In genomic region chr12:76879710-76880025, GRCh38 we compare ENCODE assay signal across 1 cellular context.
TF ChIP-seq lines count a peak whose summit lies in the region.

No MANE protein-coding gene starts in this region.

TF ChIP-seq in WTC11, 78 proteins besides CTCF, POLR2A, EP300 and RAD21 (continued from another document):
- TF ChIP-seq ZNF532 (CRISPR knock-in tag; IDR thresholded peaks at IDR 0.05; ENCODE audit: borderline replicate concordance) = no peak
- no peak for TF ChIP-seq ZNF232 (CRISPR knock-in tag; IDR thresholded peaks at IDR 0.05)
- TF ChIP-seq, protein P1, sequence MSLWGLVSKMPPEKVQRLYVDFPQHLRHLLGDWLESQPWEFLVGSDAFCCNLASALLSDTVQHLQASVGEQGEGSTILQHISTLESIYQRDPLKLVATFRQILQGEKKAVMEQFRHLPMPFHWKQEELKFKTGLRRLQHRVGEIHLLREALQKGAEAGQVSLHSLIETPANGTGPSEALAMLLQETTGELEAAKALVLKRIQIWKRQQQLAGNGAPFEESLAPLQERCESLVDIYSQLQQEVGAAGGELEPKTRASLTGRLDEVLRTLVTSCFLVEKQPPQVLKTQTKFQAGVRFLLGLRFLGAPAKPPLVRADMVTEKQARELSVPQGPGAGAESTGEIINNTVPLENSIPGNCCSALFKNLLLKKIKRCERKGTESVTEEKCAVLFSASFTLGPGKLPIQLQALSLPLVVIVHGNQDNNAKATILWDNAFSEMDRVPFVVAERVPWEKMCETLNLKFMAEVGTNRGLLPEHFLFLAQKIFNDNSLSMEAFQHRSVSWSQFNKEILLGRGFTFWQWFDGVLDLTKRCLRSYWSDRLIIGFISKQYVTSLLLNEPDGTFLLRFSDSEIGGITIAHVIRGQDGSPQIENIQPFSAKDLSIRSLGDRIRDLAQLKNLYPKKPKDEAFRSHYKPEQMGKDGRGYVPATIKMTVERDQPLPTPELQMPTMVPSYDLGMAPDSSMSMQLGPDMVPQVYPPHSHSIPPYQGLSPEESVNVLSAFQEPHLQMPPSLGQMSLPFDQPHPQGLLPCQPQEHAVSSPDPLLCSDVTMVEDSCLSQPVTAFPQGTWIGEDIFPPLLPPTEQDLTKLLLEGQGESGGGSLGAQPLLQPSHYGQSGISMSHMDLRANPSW (CRISPR knock-in tag; conservative IDR thresholded peaks at IDR 0.05; ENCODE audit: low read depth) = no peak
- TF ChIP-seq RORB (CRISPR knock-in tag; IDR thresholded peaks at IDR 0.05) = no peak
- TF ChIP-seq JUN (CRISPR knock-in tag; IDR thresholded peaks at IDR 0.05) = no peak
- TF ChIP-seq FOXP1 (CRISPR knock-in tag; IDR thresholded peaks at IDR 0.05; ENCODE audit: borderline replicate concordance) = no peak
- no peak for TF ChIP-seq ZBTB21 (CRISPR knock-in tag; IDR thresholded peaks at IDR 0.05; ENCODE audit: borderline replicate concordance)
- TF ChIP-seq RELA (CRISPR knock-in tag; IDR thresholded peaks at IDR 0.05; ENCODE audit: borderline replicate concordance) = no peak
- no peak for TF ChIP-seq AFF4 (CRISPR knock-in tag; IDR thresholded peaks at IDR 0.05; ENCODE audit: borderline replicate concordance)
- TF ChIP-seq ZNF263 (CRISPR knock-in tag; IDR thresholded peaks at IDR 0.05; ENCODE audit: low read depth) = no peak
